In the genomic region with DNA sequence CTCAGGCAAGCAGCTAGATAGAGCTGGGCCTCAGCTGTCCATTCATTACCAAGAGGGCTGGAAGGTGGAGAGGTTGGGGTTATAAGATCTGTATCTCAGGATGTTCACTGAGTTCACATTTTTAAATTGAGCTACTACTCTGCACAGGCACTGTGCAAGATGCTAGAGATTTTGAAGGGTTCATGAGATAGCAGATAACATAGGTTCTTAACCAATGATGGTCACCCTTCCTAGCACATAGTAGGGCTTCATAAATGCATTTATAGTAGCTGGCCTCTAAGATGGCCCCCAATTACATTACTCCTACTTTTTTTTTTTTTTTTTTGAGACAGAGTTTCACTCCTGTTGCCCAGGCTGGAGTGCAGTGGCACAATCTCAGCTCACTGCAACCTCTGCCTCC, we compare ENCODE assay signal across 23 cellular contexts.
"Had no signal": no experiment of that assay in that cellular context is flagged by ENCODE, and none has a peak within 500 bp of the region (broad histone marks: within the 10 kb centered on the region; RNA-seq: fewer than 3 reads in every experiment).

No MANE protein-coding gene starts in this region.

- H3K4me1 ChIP-seq: colonic mucosa, gastrocnemius medialis had no signal

- H3K9me3 ChIP-seq: colonic mucosa, esophagus muscularis mucosa, esophagus squamous epithelium, gastrocnemius medialis, gastroesophageal sphincter, heart right ventricle had no signal

- H3K27ac ChIP-seq: colonic mucosa, coronary artery, dorsolateral prefrontal cortex, epithelial cell of prostate, esophagus muscularis mucosa, esophagus squamous epithelium, foreskin keratinocyte, gastrocnemius medialis, gastroesophageal sphincter, heart left ventricle had no signal

- DNase-seq: colonic mucosa; cortex of kidney; dorsolateral prefrontal cortex; effector CD4-positive, alpha-beta T cell; effector CD8-positive, alpha-beta T cell; effector memory CD4-positive, alpha-beta T cell; effector memory CD8-positive, alpha-beta T cell; endodermal cell; erythroblast; esophagus squamous epithelium; foreskin fibroblast; foreskin keratinocyte; foreskin melanocyte; gastrocnemius medialis; glutamatergic neuron; head of caudate nucleus; heart left ventricle; heart right ventricle had no signal

- H3K27me3 ChIP-seq: colonic mucosa, esophagus muscularis mucosa, esophagus squamous epithelium, foreskin keratinocyte, gastrocnemius medialis had no signal

- H3K4me3 ChIP-seq: colonic mucosa, coronary artery, dorsolateral prefrontal cortex, esophagus muscularis mucosa, esophagus squamous epithelium, gastrocnemius medialis, gastroesophageal sphincter, heart left ventricle, heart right ventricle had no signal

- H3K36me3 ChIP-seq: colonic mucosa, esophagus muscularis mucosa, esophagus squamous epithelium, gastrocnemius medialis, gastroesophageal sphincter, heart left ventricle, heart right ventricle had no signal

- ATAC-seq: effector memory CD8-positive, alpha-beta T cell; esophagus mucosa; foreskin keratinocyte; gastrocnemius medialis; gastroesophageal sphincter had no signal
